In the genomic region with DNA sequence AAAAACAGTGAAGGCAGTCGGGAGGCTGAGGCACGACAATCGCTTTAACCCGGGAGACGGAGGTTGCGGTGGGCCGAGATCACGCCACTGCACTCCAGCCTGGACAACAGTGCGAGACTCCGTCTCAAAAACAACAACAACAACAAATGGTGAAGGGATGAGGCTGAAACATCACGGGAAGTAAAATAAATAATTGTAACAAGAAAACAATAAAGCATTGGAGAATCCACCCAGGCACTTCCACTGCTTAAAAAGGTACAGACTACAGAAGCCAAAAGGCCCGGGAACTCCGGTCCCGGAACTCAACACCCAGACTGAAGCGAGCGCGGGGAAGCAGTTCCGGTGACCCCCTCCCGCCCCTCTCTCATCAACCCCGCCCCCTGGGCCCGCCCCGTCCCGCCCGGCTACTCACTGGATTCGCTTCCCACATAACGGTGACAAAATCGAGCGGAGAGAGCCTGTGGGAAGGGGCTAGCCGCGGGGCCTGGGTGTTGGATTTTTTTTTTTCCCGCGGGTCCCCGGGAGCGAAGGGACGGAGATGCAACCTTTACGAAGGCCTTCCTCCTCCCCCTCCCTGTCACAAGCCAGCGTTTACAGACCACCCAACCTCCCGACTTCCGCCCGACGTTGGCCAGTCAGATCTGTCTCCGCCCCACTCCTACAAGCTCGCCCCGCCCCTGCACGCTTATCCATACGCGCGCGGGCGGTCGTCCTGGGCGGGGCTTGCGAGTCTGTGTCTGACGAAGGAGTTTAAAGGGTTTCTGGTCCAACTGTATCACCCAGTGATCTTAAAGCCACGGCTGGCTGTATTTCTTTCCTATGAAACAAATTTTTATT, we compare ENCODE assay signal across 8 cellular contexts. TPM values are rescaled to one million over a fixed set of nuclear protein-coding genes. Genes with fewer than 3 reads are reported as not detected.
DNase-seq lines count a peak whose midpoint lies in the region; ATAC-seq and TF ChIP-seq lines count a peak whose summit lies in the region.

PARP11 (minus strand) TSS at position 600 of the 837 bp plus-strand sequence; CDS start at position 430, 170 bp downstream.

- no peaks in the 10 kb centered on the region; the same call in 1 of the 2 replicates for H3K27me3 ChIP-seq in PC-3 (ENCODE audit: low read length)
- no peaks in the 10 kb centered on the region for H3K27me3 ChIP-seq in mucosa of rectum (ENCODE audit: control insufficient read depth in 2 of 2, insufficient read depth in 2 of 2, low read length in 2 of 2)

- H3K4me1 ChIP-seq in PC-3 (ENCODE audit: insufficient read depth, low read length) = peaks cover 9% of the 10 kb centered on the region
- peaks cover 10 to 21% of the 10 kb centered on the region in 2 donors for H3K4me1 ChIP-seq in mucosa of rectum (ENCODE audit: control insufficient read depth in 2 of 2, insufficient read depth in 2 of 2, low read length in 2 of 2)

- no peaks in the 10 kb centered on the region for H3K9me3 Mint-ChIP-seq in IgD-negative memory B cell

- CTCF ChIA-PET in PC-3 (lab: Charles Lee) = no interaction called here

- H3K27me3 Mint-ChIP-seq in IgD-negative memory B cell = peaks cover 3% of the 10 kb centered on the region

- H3K4me3 ChIP-seq in PC-3 (ENCODE audit: low read length) (peak within 1 kb of the TSS; percentile 79), mucosa of rectum (ENCODE audit: low read length in 2 of 2) (peak within 1 kb of the TSS; percentile 91 to 97)

- H3K79me2 ChIP-seq in PC-3 (ENCODE audit: low read length) = 0 out of 2 replicates have a peak, but pooled peaks cover 8% of the 10 kb centered on the region

- peak within 1 kb of the TSS; percentile 88 to 98 (median 94) for H3K27ac Mint-ChIP-seq in IgD-negative memory B cell

- H2AFZ ChIP-seq in PC-3 (ENCODE audit: low read length) = peak within 1 kb of the TSS; percentile 95

- H3K4me2 ChIP-seq in PC-3 (ENCODE audit: low read length) = peak within 1 kb of the TSS; percentile 93

- H3K9ac ChIP-seq in PC-3 (ENCODE audit: low read length) (peak within 1 kb of the TSS; percentile 83), mucosa of rectum (ENCODE audit: low read depth in 1 of 2, low read length in 2 of 2) (peak within 1 kb of the TSS; percentile 88 to 92)

- H3K9me2 ChIP-seq in PC-3 (replicated peaks; ENCODE audit: low read length) = no peaks in the 10 kb centered on the region

- POLR2A ChIA-PET in PC-3 (lab: Charles Lee; ENCODE audit: unreplicated experiment) = interaction anchor here (0.6 kb wide), 2 partner anchors 9 to 684 kb away, joined by 3 to 4 read pairs; no protein-coding TSS in a partner anchor

- ATAC-seq in GM21529 (IDR thresholded peaks at IDR 0.05; ENCODE audit: unreplicated experiment) (peak; percentile 96), PC-3 (peak; percentile 99)

- peaks cover 32 to 43% (median 43%) of the 10 kb centered on the region in 3 donors for H3K4me1 Mint-ChIP-seq in IgD-negative memory B cell

- H3K36me3 ChIP-seq in PC-3 (ENCODE audit: low read depth, low read length) (no peaks in the 10 kb centered on the region), mucosa of rectum (ENCODE audit: control insufficient read depth in 2 of 2, insufficient read depth in 2 of 2, low read length in 2 of 2) (no peaks in the 10 kb centered on the region)

- H3K9me3 ChIP-seq in PC-3 (ENCODE audit: low read length) (no peaks in the 10 kb centered on the region), mucosa of rectum (ENCODE audit: control insufficient read depth in 2 of 2, low read length in 2 of 2) (no peaks in the 10 kb centered on the region)

- no peaks in the 10 kb centered on the region for H3F3A ChIP-seq in PC-3 (ENCODE audit: low read length, unreplicated experiment)

- intact Hi-C loops in PC-3 (cut with micrococcal nuclease) = loop anchor here (2.0 kb wide), 1 partner anchor 52 kb away; no protein-coding TSS in a partner anchor

- peaks cover 5% of the 10 kb centered on the region for H3K36me3 Mint-ChIP-seq in IgD-negative memory B cell

- no peaks in the 10 kb centered on the region for H4K20me1 ChIP-seq in PC-3 (ENCODE audit: low read length)

- H3K27ac ChIP-seq in PC-3 (ENCODE audit: low read length) (0 out of 2 replicates have a peak within 1 kb of the TSS, but pooled peaks have one; percentile 25), epithelial cell of prostate (peak within 1 kb of the TSS; percentile 67), mucosa of rectum (ENCODE audit: low read depth in 2 of 2, low read length in 2 of 2) (peak within 1 kb of the TSS; percentile 92 to 93)

- no peak for TF ChIP-seq CTCF in PC-3 (conservative IDR thresholded peaks at IDR 0.05; ENCODE audit: low read depth, low read length)

- peak within 1 kb of the TSS; percentile 88 to 97 (median 94) for H3K4me3 Mint-ChIP-seq in IgD-negative memory B cell

- DNase-seq in DMS 273 treated with DMSO at 0.1 percent for 48 hours (lab: John Stamatoyannopoulos, UW) (peak; percentile 83), PC-3 (peak; percentile 82), activated T-cell treated with anti-CD3 and anti-CD28 coated beads for 48 hours (ENCODE audit: low read depth) (peak; percentile 97), epithelial cell of prostate (ENCODE audit: low read depth, low spot score) (peak; percentile 48)
- peak; percentile 99 for DNase-seq in stimulated activated CD8-positive, alpha-beta memory T cell treated with anti-CD3 and anti-CD28 coated beads, Interleukin-4, amount 100 ng/mL, for 48 hours

- BruUV-seq in PC-3 (replicated peaks; lab: Mats Ljungman, UMichigan) = TSS peak; percentile 50

RNA-seq across cellular contexts. Expression of gene PARP11, which starts in this region (rescaled TPM):
- 8.3 TPM for polyA plus RNA-seq in IgD-negative memory B cell
- total RNA-seq in PC-3 (2014; rRNA removed) = 0.98 and 2.2 TPM in 2 replicates

Comparison
In these comparisons a context has a peak if more than half of its experiments do, and no peak if none do; other contexts are left out.
1. Peak in every context shown above with its lines: DNase-seq, ATAC-seq, H3K4me3 ChIP-seq and H3K27ac ChIP-seq.
2. DNase-seq: peak in every context shown above with its lines; median percentile 99 in stimulated activated CD8-positive, alpha-beta memory T cell treated with anti-CD3 and anti-CD28 coated beads, Interleukin-4, amount 100 ng/mL, for 48 hours; 97 in activated T-cell treated with anti-CD3 and anti-CD28 coated beads for 48 hours; 83 in DMS 273 treated with DMSO at 0.1 percent for 48 hours; 82 in PC-3; 48 in epithelial cell of prostate.
3. H3K27ac ChIP-seq: peak in every context shown above with its lines; median percentile 92 in mucosa of rectum; 67 in epithelial cell of prostate; 25 in PC-3.